ENCODE assay signal across 15 cellular contexts in genomic region chr17:58527949-58528348, GRCh38. TPM values are rescaled to one million over a fixed set of nuclear protein-coding genes. Genes with fewer than 3 reads are reported as not detected.
A peak's percentile ranks its signal among the peaks of the same experiment; 100 is the strongest.
DNase-seq lines count a peak whose midpoint lies in the region; ATAC-seq and TF ChIP-seq lines count a peak whose summit lies in the region.
"Had no signal": no experiment of that assay in that cellular context is flagged by ENCODE, and none has a peak within 500 bp of the region (broad histone marks: within the 10 kb centered on the region; RNA-seq: fewer than 3 reads in every experiment).

No MANE protein-coding gene starts in this region.

- POLR2A ChIA-PET in naive thymus-derived CD8-positive, alpha-beta T cell (lab: Charles Lee) = interaction anchor here (0.7 to 0.9 kb wide), 3 partner anchors 8 to 9 kb away, joined by 3 to 4 read pairs (median 3); no protein-coding TSS in a partner anchor

- H3K27me3 ChIP-seq in gastroesophageal sphincter = no peaks in the 10 kb centered on the region

- H3K4me3 Mint-ChIP-seq in stimulated activated naive CD8-positive, alpha-beta T cell treated with anti-CD3 and anti-CD28 coated beads, Interleukin-15, amount 100 ng/mL, for 72 hours = no peak overlapping the region
- H3K4me3 Mint-ChIP-seq in naive thymus-derived CD8-positive, alpha-beta T cell = peak overlapping the region in 1 of 10 donors; percentile 10

- H3K9me3 Mint-ChIP-seq in stimulated activated naive CD8-positive, alpha-beta T cell treated with anti-CD3 and anti-CD28 coated beads, Interleukin-15, amount 100 ng/mL, for 72 hours = no peaks in the 10 kb centered on the region
- no peaks in the 10 kb centered on the region for H3K9me3 Mint-ChIP-seq in naive thymus-derived CD8-positive, alpha-beta T cell
- H3K9me3 Mint-ChIP-seq: IgD-negative memory B cell had no signal

- TF ChIP-seq POLR2A in gastroesophageal sphincter (IDR thresholded peaks at IDR 0.05) = no peak

- no CpG with 5 or more reads among the region's 3 CpGs for WGBS in gastroesophageal sphincter (ENCODE audit: low coverage in 1 of 2), 2 donors

- H3K27ac Mint-ChIP-seq in stimulated activated naive CD8-positive, alpha-beta T cell treated with anti-CD3 and anti-CD28 coated beads, Interleukin-15, amount 100 ng/mL, for 72 hours = no peak overlapping the region
- peak overlapping the region in 1 of 10 donors; percentile 31 for H3K27ac Mint-ChIP-seq in naive thymus-derived CD8-positive, alpha-beta T cell
- H3K27ac Mint-ChIP-seq: IgD-negative memory B cell had no signal

- no peak for TF ChIP-seq EP300 in gastroesophageal sphincter (IDR thresholded peaks at IDR 0.05)

- peaks cover 15% of the 10 kb centered on the region for H3K4me1 Mint-ChIP-seq in stimulated activated naive CD8-positive, alpha-beta T cell treated with anti-CD3 and anti-CD28 coated beads, Interleukin-15, amount 100 ng/mL, for 72 hours
- peaks cover 0 to 8% (median 4%) of the 10 kb centered on the region in 4 donors for H3K4me1 Mint-ChIP-seq in naive thymus-derived CD8-positive, alpha-beta T cell

- no peaks in the 10 kb centered on the region for H3K9me3 ChIP-seq in gastroesophageal sphincter

- no peaks in the 10 kb centered on the region for H3K36me3 ChIP-seq in gastroesophageal sphincter
- H3K36me3 ChIP-seq: cardiac muscle cell had no signal

- H3K4me1 ChIP-seq in gastroesophageal sphincter = peaks cover 0 to 52% (median 16%) of the 10 kb centered on the region in 3 donors

- TF ChIP-seq CTCF in gastroesophageal sphincter (IDR thresholded peaks at IDR 0.05) = no peak

- no peak overlapping the region for H3K4me3 ChIP-seq in gastroesophageal sphincter
- H3K4me3 ChIP-seq: cardiac muscle cell, lung had no signal

- peaks cover 0 to 3% (median 0%) of the 10 kb centered on the region in 3 donors for H3K36me3 Mint-ChIP-seq in naive thymus-derived CD8-positive, alpha-beta T cell
- H3K36me3 Mint-ChIP-seq: IgD-negative memory B cell had no signal

- DNase-seq in stimulated activated naive CD8-positive, alpha-beta T cell treated with anti-CD3 and anti-CD28 coated beads, Interleukin-15, Interleukin-2, amounts not matched to agents 100 U/mL and 50 U/mL, for 24 hours = no peak
- DNase-seq in stimulated activated naive CD8-positive, alpha-beta T cell treated with anti-CD3 and anti-CD28 coated beads, Interleukin-15, amount 100 ng/mL, for 72 hours = no peak
- peak in 58 of 61 donors; percentile 47 to 94 (median 82) for DNase-seq in caudate nucleus (lab: John Stamatoyannopoulos, UW)
- peak; percentile 89 for DNase-seq in midbrain (lab: John Stamatoyannopoulos, UW)
- no peak for DNase-seq in SW 1271 (lab: John Stamatoyannopoulos, UW)
- no peak for DNase-seq in KG1 (lab: John Stamatoyannopoulos, UW)
- no peak for DNase-seq in naive thymus-derived CD8-positive, alpha-beta T cell
- DNase-seq: activated T-cell treated with anti-CD3 and anti-CD28 coated beads for 4 hours, GF-D8, NCI-H2107 had no signal

- peak; percentile 21 for ATAC-seq in stimulated activated naive CD8-positive, alpha-beta T cell treated with anti-CD3 and anti-CD28 coated beads, Interleukin-15, Interleukin-2, amounts not matched to agents 100 U/mL and 50 U/mL, for 24 hours
- ATAC-seq in stimulated activated naive CD8-positive, alpha-beta T cell treated with anti-CD3 and anti-CD28 coated beads, Interleukin-15, amount 100 ng/mL, for 72 hours = no peak
- ATAC-seq in gastroesophageal sphincter = no peak
- no peak for ATAC-seq in naive thymus-derived CD8-positive, alpha-beta T cell

- H3K27me3 Mint-ChIP-seq in stimulated activated naive CD8-positive, alpha-beta T cell treated with anti-CD3 and anti-CD28 coated beads, Interleukin-15, amount 100 ng/mL, for 72 hours = peaks cover 37% of the 10 kb centered on the region
- peaks cover 0 to 16% (median 7%) of the 10 kb centered on the region in 5 donors for H3K27me3 Mint-ChIP-seq in naive thymus-derived CD8-positive, alpha-beta T cell

- H3K27ac ChIP-seq in caudate nucleus (ENCODE audit: low read depth, low read length) (peak overlapping the region; percentile 99), gastroesophageal sphincter (peak overlapping the region in 2 of 4 donors; percentile 37 to 43)
- H3K27ac ChIP-seq: cardiac muscle cell had no signal

RNA-seq across cellular contexts. Expression of gene MTMR4, which starts 13.5 kb away (rescaled TPM):
- total RNA-seq in gastroesophageal sphincter = 10 to 100 TPM; 31.6 to 36.5 (median 35.3) TPM
- total RNA-seq in naive thymus-derived CD8-positive, alpha-beta T cell = 10 to 100 TPM; 50.6 to 54.6 TPM
- 10 to 100 TPM; 14.8 to 22.4 (median 16.6) TPM for polyA plus RNA-seq in naive thymus-derived CD8-positive, alpha-beta T cell

RNA-seq across cellular contexts. Expression of gene HSF5, which starts 39.7 kb away (rescaled TPM):
- under 1 TPM in 1 of 4 donors, not detected in 3; 0.13 TPM for total RNA-seq in gastroesophageal sphincter
- total RNA-seq in naive thymus-derived CD8-positive, alpha-beta T cell = 1 to 10 TPM; 2.9 to 3.0 TPM
- 1 to 10 TPM in 1 of 3 donors, under 1 TPM in 2; 0.14 to 1.8 (median 0.73) TPM for polyA plus RNA-seq in naive thymus-derived CD8-positive, alpha-beta T cell
- polyA plus RNA-seq: AG04450, cardiac muscle cell had no signal

Comparison
In these comparisons a context has a peak if more than half of its experiments do, and no peak if none do; other contexts are left out.
1. DNase-seq: peak in caudate nucleus (58 of 61) and midbrain (single experiment); none in stimulated activated naive CD8-positive, alpha-beta T cell treated with anti-CD3 and anti-CD28 coated beads, Interleukin-15, Interleukin-2, amounts not matched to agents 100 U/mL and 50 U/mL, for 24 hours (single experiment), stimulated activated naive CD8-positive, alpha-beta T cell treated with anti-CD3 and anti-CD28 coated beads, Interleukin-15, amount 100 ng/mL, for 72 hours (0 of 2), SW 1271 (0 of 2), KG1 (single experiment) and naive thymus-derived CD8-positive, alpha-beta T cell (0 of 10).